10 cellular contexts compared by ENCODE assay signal in genomic region chr2:191565647-191566198, GRCh38.
DNase-seq lines count a peak whose midpoint lies in the region; ATAC-seq and TF ChIP-seq lines count a peak whose summit lies in the region.
"Had no signal": no experiment of that assay in that cellular context is flagged by ENCODE, and none has a peak within 500 bp of the region (broad histone marks: within the 10 kb centered on the region; RNA-seq: fewer than 3 reads in every experiment).

No MANE protein-coding gene starts in this region.

- no peak overlapping the region for H2BK12ac ChIP-seq in H9 (ENCODE audit: insufficient read length, low read depth, low read length)

- H2BK15ac ChIP-seq in H9 (ENCODE audit: low read depth, low read length): no peak overlapping the region

- H2BK5ac ChIP-seq in H9 (ENCODE audit: insufficient read length, low read length): no peak overlapping the region

- H3K27ac Mint-ChIP-seq in H9: no peak overlapping the region
- no peak overlapping the region for H3K27ac Mint-ChIP-seq in HFFc6

- no peak overlapping the region for H4K91ac ChIP-seq in H9 (ENCODE audit: insufficient read length, low read depth, low read length)

- H3K27me3 ChIP-seq in left lung (no peaks in the 10 kb centered on the region), H9 (ENCODE audit: insufficient read depth, low read length) (no peaks in the 10 kb centered on the region)
- H3K27me3 ChIP-seq: pancreas had no signal

- WGBS in H9 (ENCODE audit: extremely low coverage, insufficient read length, low lambda C conversion rate): no CpG with 5 or more reads among the region's 4 CpGs

- H3K56ac ChIP-seq in H9 (ENCODE audit: insufficient read length, low read depth, low read length): no peak overlapping the region

- H3K9me3 ChIP-seq in left lung: no peaks in the 10 kb centered on the region
- no peaks in the 10 kb centered on the region for H3K9me3 ChIP-seq in H9 (ENCODE audit: control insufficient read depth, low read depth, low read length)
- H3K9me3 ChIP-seq: heart right ventricle, pancreas had no signal

- no peak overlapping the region for H2AFZ ChIP-seq in H9 (ENCODE audit: low read length)

- H4K20me1 ChIP-seq in H9 (ENCODE audit: control insufficient read depth, insufficient read depth, insufficient read length): no peaks in the 10 kb centered on the region

- no peak overlapping the region for H2BK120ac ChIP-seq in H9 (ENCODE audit: low read depth, low read length, poor library complexity, severe bottlenecking)

- H3K18ac ChIP-seq in H9 (ENCODE audit: insufficient read length, low read depth, low read length): no peak overlapping the region

- H3K9me3 Mint-ChIP-seq in H9: no peaks in the 10 kb centered on the region; a peak in 1 of 5 replicates
- H3K9me3 Mint-ChIP-seq in HFFc6: no peaks in the 10 kb centered on the region

- H3K14ac ChIP-seq in H9 (ENCODE audit: insufficient read depth, low read length): no peak overlapping the region

- no peak overlapping the region for H4K8ac ChIP-seq in H9 (replicated peaks; ENCODE audit: insufficient read length, low read depth, low read length)

- no peak overlapping the region for H3K4ac ChIP-seq in H9 (ENCODE audit: low read depth, low read length)

- H3K36me3 Mint-ChIP-seq in H9 (ENCODE audit: insufficient read depth in 1 of 3, low read depth in 3 of 3) (no peaks in the 10 kb centered on the region), HFFc6 (ENCODE audit: low read depth) (no peaks in the 10 kb centered on the region)

- no peak overlapping the region for H3K4me3 ChIP-seq in left lung
- H3K4me3 ChIP-seq: heart right ventricle, pancreas had no signal

- H4K5ac ChIP-seq in H9 (ENCODE audit: insufficient read length, low read depth, low read length): no peak overlapping the region

- H3K36me3 ChIP-seq in left lung: no peaks in the 10 kb centered on the region
- H3K36me3 ChIP-seq: heart right ventricle, pancreas had no signal

- TF ChIP-seq CTCF in left lung (IDR thresholded peaks at IDR 0.05) (no peak), H9 (conservative IDR thresholded peaks at IDR 0.05) (no peak), HFFc6 (IDR thresholded peaks at IDR 0.05) (no peak)

- no peaks in the 10 kb centered on the region for H3K79me2 ChIP-seq in H9 (ENCODE audit: insufficient read depth, low read length)

- H3K23ac ChIP-seq in H9 (ENCODE audit: insufficient read length, low read depth, low read length): no peak overlapping the region

- intact Hi-C loops in left lung (cut with DNase I): loop anchor here (5.0 to 10.0 kb wide), 2 partner anchors 119 to 127 kb away; no protein-coding TSS in a partner anchor

- H3K4me1 ChIP-seq in left lung (peaks cover 0 to 21% of the 10 kb centered on the region in 2 donors), H9 (ENCODE audit: insufficient read depth, low read length) (no peaks in the 10 kb centered on the region)

- H3K4me2 ChIP-seq in H9 (ENCODE audit: insufficient read depth, insufficient read length, low read length): no peak overlapping the region

- H3T11ph ChIP-seq in H9 (ENCODE audit: low read length): no peak overlapping the region

- H3K27me3 Mint-ChIP-seq in H9 (ENCODE audit: low read depth) (no peaks in the 10 kb centered on the region), HFFc6 (ENCODE audit: insufficient read depth) (no peaks in the 10 kb centered on the region; the same call in 1 of the 2 replicates)

- H3K9ac ChIP-seq in H9 (ENCODE audit: extremely low read depth, insufficient read length, low read length): no peak overlapping the region

- H3K4me3 Mint-ChIP-seq in H9: no peak overlapping the region
- no peak overlapping the region for H3K4me3 Mint-ChIP-seq in HFFc6

- H3K79me1 ChIP-seq in H9 (ENCODE audit: insufficient read depth, low read depth, low read length, poor library complexity, severe bottlenecking): no peaks in the 10 kb centered on the region

- ATAC-seq in GM18519 (IDR thresholded peaks at IDR 0.05; ENCODE audit: low FRiP score, unreplicated experiment) (peak; percentile 61), HG02759 (IDR thresholded peaks at IDR 0.05; ENCODE audit: unreplicated experiment) (peak; percentile 51), left lung (peak; percentile 56)

- no peak overlapping the region for H2AK5ac ChIP-seq in H9 (ENCODE audit: insufficient read length, low read length)

- no peak overlapping the region for H2BK20ac ChIP-seq in H9 (ENCODE audit: low read depth, low read length, poor library complexity, severe bottlenecking)

- peak; percentile 64 for DNase-seq in MV-4-11 (lab: John Stamatoyannopoulos, UW)
- no peak for DNase-seq in left lung
- DNase-seq in H9: no peak
- DNase-seq in HFFc6: no peak
- DNase-seq in HCEC 1CT: no peak
- DNase-seq in SW480 (ENCODE audit: low spot score): no peak

- no peaks in the 10 kb centered on the region for H3K23me2 ChIP-seq in H9 (ENCODE audit: insufficient read length, low read depth, low read length, poor library complexity, severe bottlenecking)

- H3K27ac ChIP-seq in left lung (peak overlapping the region in 1 of 2 donors; percentile 20), H9 (ENCODE audit: insufficient read length, low read depth, low read length) (no peak overlapping the region)
- H3K27ac ChIP-seq: heart right ventricle, pancreas had no signal

- no peaks in the 10 kb centered on the region for H3K4me1 Mint-ChIP-seq in H9
- H3K4me1 Mint-ChIP-seq in HFFc6 (ENCODE audit: low read depth): peaks cover 30% of the 10 kb centered on the region
